14 cellular contexts compared by ENCODE assay signal in the genomic region with DNA sequence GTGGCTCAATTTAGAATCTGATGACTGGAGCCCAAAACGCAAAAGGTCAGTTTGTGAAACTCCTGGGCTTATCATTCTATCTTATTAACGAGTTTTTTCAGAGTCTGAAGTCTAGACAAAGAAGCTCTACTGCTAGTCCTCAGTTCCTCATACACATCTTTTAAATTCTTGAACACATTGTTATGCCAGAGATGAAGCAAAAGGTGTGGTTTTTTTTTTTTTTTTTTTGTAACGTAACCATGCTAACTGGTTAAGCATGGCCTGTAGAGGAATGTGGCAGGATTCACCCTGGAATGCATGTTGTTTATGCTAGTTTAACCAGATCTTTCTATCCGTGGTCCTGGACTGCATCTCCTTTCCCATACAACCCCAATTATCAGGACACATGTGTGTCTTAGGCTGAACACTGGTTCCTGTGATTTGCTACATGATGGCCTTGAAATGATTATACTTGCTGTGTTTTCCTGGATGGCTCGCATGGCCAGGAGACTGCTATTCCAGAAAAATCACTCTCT.
DNase-seq lines count a peak whose midpoint lies in the region; ATAC-seq and TF ChIP-seq lines count a peak whose summit lies in the region.
"Had no signal": no experiment of that assay in that cellular context is flagged by ENCODE, and none has a peak within 500 bp of the region (broad histone marks: within the 10 kb centered on the region; RNA-seq: fewer than 3 reads in every experiment).

No MANE protein-coding gene starts in this region.

- H3K27ac ChIP-seq in mesendoderm (ENCODE audit: low read depth, low read length) (no peak overlapping the region), PC-3 (ENCODE audit: low read length) (no peak overlapping the region)
- H3K27ac ChIP-seq: BLaER1 had no signal

- peaks cover 6% of the 10 kb centered on the region for H3K4me1 Mint-ChIP-seq in activated T-cell treated with anti-CD3 and anti-CD28 coated beads, Interleukin-2, amount 50 U/mL, for 24 hours (ENCODE audit: low read depth)
- H3K4me1 Mint-ChIP-seq: CD8-positive, alpha-beta memory T cell had no signal

- DNase-seq in fibroblast of villous mesenchyme (ENCODE audit: low read depth) (peak; percentile 45), mesendoderm (peak; percentile 68), NCI-H446 (lab: John Stamatoyannopoulos, UW) (no peak), putamen (ENCODE audit: low spot score) (no peak), PC-3 (no peak)
- no peak for DNase-seq in activated T-cell treated with anti-CD3 and anti-CD28 coated beads, Interleukin-2, amount 50 U/mL, for 24 hours
- DNase-seq: CD8-positive, alpha-beta memory T cell; KBM-7; NCI-H1105; NCI-H1694 treated with DMSO at 0.1 percent for 48 hours; NCI-H774; SHP77 had no signal

- H3K79me1 ChIP-seq in mesendoderm (ENCODE audit: low read length) = no peaks in the 10 kb centered on the region

- H3K18ac ChIP-seq in mesendoderm (ENCODE audit: low read length) = no peak overlapping the region

- peaks cover 2% of the 10 kb centered on the region for H3K4me1 ChIP-seq in mesendoderm (ENCODE audit: control insufficient read depth, low read depth, low read length)
- H3K4me1 ChIP-seq in PC-3 (ENCODE audit: insufficient read depth, low read length) = no peaks in the 10 kb centered on the region
- H3K4me1 ChIP-seq: BLaER1 had no signal

- H2BK5ac ChIP-seq in mesendoderm (ENCODE audit: low read length) = no peak overlapping the region

- no TSS peak for BruUV-seq in PC-3 (replicated peaks; lab: Mats Ljungman, UMichigan)

- no peak overlapping the region for H3K23ac ChIP-seq in mesendoderm (ENCODE audit: low read length)

- no peak overlapping the region for H4K8ac ChIP-seq in mesendoderm (ENCODE audit: low read depth, low read length)

- H2BK15ac ChIP-seq in mesendoderm (replicated peaks; ENCODE audit: low read depth) = no peak overlapping the region

- H2AK5ac ChIP-seq in mesendoderm (ENCODE audit: low read length) = no peak overlapping the region

- no peaks in the 10 kb centered on the region for H3K9me2 ChIP-seq in PC-3 (replicated peaks; ENCODE audit: low read length)

- H3K36me3 ChIP-seq in mesendoderm (ENCODE audit: control insufficient read depth, insufficient read depth, low read length) (no peaks in the 10 kb centered on the region), PC-3 (ENCODE audit: low read depth, low read length) (no peaks in the 10 kb centered on the region)
- H3K36me3 ChIP-seq: BLaER1 had no signal

- POLR2A ChIA-PET in PC-3 (lab: Charles Lee; ENCODE audit: unreplicated experiment) = no interaction called here

- H3K9ac ChIP-seq in mesendoderm (ENCODE audit: low read length) = no peak overlapping the region
- no peak overlapping the region for H3K9ac ChIP-seq in PC-3 (ENCODE audit: low read length)
- H3K9ac ChIP-seq: BLaER1 had no signal

- peaks cover 12% of the 10 kb centered on the region for H3K27me3 Mint-ChIP-seq in activated T-cell treated with anti-CD3 and anti-CD28 coated beads, Interleukin-2, amount 50 U/mL, for 24 hours

- no peaks in the 10 kb centered on the region for H3K27me3 ChIP-seq in mesendoderm (ENCODE audit: insufficient read depth, low read length, poor library complexity)
- no peaks in the 10 kb centered on the region for H3K27me3 ChIP-seq in PC-3 (ENCODE audit: low read length)
- H3K27me3 ChIP-seq: BLaER1 had no signal

- intact Hi-C loops in PC-3 (cut with micrococcal nuclease) = no loop called here

- H4K20me1 ChIP-seq in PC-3 (ENCODE audit: low read length) = no peaks in the 10 kb centered on the region
- H4K20me1 ChIP-seq: BLaER1 had no signal

- no CpG with 5 or more reads among the region's 5 CpGs for WGBS in mesendoderm (ENCODE audit: extremely low coverage, insufficient coverage, low lambda C conversion rate)

- H3K36me3 Mint-ChIP-seq in activated T-cell treated with anti-CD3 and anti-CD28 coated beads, Interleukin-2, amount 50 U/mL, for 24 hours (ENCODE audit: low read depth) = no peaks in the 10 kb centered on the region
- H3K36me3 Mint-ChIP-seq: CD8-positive, alpha-beta memory T cell had no signal

- TF ChIP-seq CTCF in fibroblast of villous mesenchyme (IDR thresholded peaks at IDR 0.05; ENCODE audit: insufficient read depth, low read depth, low read length) = no peak
- no peak for TF ChIP-seq CTCF in PC-3 (conservative IDR thresholded peaks at IDR 0.05; ENCODE audit: low read depth, low read length)

- H3F3A ChIP-seq in PC-3 (ENCODE audit: low read length, unreplicated experiment) = no peaks in the 10 kb centered on the region

- no peak overlapping the region for H3K56ac ChIP-seq in mesendoderm (ENCODE audit: low read length)

- H2BK120ac ChIP-seq in mesendoderm (ENCODE audit: low read depth, low read length) = no peak overlapping the region

- ATAC-seq in HG02798 (IDR thresholded peaks at IDR 0.05; ENCODE audit: poor library complexity, unreplicated experiment) = peak; percentile 1
- no peak for ATAC-seq in PC-3

- H2AFZ ChIP-seq in PC-3 (ENCODE audit: low read length) = no peak overlapping the region

- H3K4me3 Mint-ChIP-seq in activated T-cell treated with anti-CD3 and anti-CD28 coated beads, Interleukin-2, amount 50 U/mL, for 24 hours = no peak overlapping the region
- H3K4me3 Mint-ChIP-seq: CD8-positive, alpha-beta memory T cell had no signal

- no peaks in the 10 kb centered on the region for H3K9me3 ChIP-seq in PC-3 (ENCODE audit: low read length)
- H3K9me3 ChIP-seq: BLaER1 had no signal

- H3K79me2 ChIP-seq in mesendoderm (ENCODE audit: control insufficient read depth, insufficient read depth, low read length) = no peaks in the 10 kb centered on the region
- H3K79me2 ChIP-seq in PC-3 (ENCODE audit: low read length) = no peaks in the 10 kb centered on the region

- H3K4me3 ChIP-seq in fibroblast of villous mesenchyme (ENCODE audit: low read depth, low read length) = no peak overlapping the region
- no peak overlapping the region for H3K4me3 ChIP-seq in mesendoderm (ENCODE audit: low read length)
- H3K4me3 ChIP-seq in PC-3 (ENCODE audit: low read length) = no peak overlapping the region
- H3K4me3 ChIP-seq: BLaER1 had no signal

- H3K4ac ChIP-seq in mesendoderm (ENCODE audit: low read depth, low read length) = no peak overlapping the region

- H4K5ac ChIP-seq in mesendoderm (ENCODE audit: low read length) = no peak overlapping the region

- H3K27ac Mint-ChIP-seq in activated T-cell treated with anti-CD3 and anti-CD28 coated beads, Interleukin-2, amount 50 U/mL, for 24 hours = no peak overlapping the region
- H3K27ac Mint-ChIP-seq: CD8-positive, alpha-beta memory T cell had no signal

- H3K9me3 Mint-ChIP-seq in activated T-cell treated with anti-CD3 and anti-CD28 coated beads, Interleukin-2, amount 50 U/mL, for 24 hours = no peaks in the 10 kb centered on the region
- H3K9me3 Mint-ChIP-seq: CD8-positive, alpha-beta memory T cell had no signal

- no peak overlapping the region for H3K4me2 ChIP-seq in mesendoderm (ENCODE audit: low read length)
- H3K4me2 ChIP-seq in PC-3 (ENCODE audit: low read length) = no peak overlapping the region
- H3K4me2 ChIP-seq: BLaER1 had no signal

- CTCF ChIA-PET in PC-3 (lab: Charles Lee) = no interaction called here

Comparison
In these comparisons a context has a peak if more than half of its experiments do, and no peak if none do; other contexts are left out.
1. DNase-seq: peak in fibroblast of villous mesenchyme (single experiment) and mesendoderm (single experiment); none in NCI-H446 (0 of 2), putamen (single experiment), PC-3 (single experiment) and activated T-cell treated with anti-CD3 and anti-CD28 coated beads, Interleukin-2, amount 50 U/mL, for 24 hours (single experiment).